ENCODE assay signal across 8 cellular contexts in the genomic region with DNA sequence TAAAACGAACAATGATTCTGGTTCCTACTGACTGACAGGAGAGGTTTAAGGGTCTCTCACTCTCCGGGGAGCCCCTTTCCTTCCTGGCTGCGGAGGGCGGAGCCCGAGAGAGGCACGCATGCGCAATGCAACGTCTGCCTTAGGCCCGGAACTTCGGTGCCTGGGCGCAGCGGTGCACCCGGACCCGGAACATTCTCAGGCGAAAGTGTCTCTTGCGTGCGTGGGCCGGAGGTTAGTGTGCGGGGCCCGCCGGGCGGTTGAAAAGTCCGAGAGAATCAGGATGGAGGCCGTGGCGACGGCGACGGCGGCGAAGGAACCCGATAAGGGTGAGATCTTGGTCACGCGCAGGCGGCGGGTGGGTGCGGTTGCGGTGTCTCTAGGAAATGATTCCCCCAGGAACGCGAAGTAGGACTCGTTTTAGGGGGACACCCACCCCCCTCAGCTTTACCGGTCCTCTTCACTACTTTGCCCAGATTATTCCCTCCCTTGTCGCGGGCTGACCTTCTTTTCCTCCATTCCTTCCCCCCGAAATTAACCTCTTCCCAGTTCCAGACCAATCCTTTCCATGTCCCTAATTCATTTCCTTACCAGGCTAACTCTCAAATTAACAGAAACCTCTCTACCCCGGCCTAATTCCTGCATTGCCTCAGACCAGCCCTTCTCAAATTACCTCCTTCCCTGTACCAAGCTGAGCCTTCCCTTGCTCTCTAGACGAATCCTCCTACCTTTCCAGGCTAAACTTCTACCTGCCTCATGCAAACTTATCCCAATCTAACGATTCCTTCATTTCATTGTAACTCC. TPM values are rescaled to one million over a fixed set of nuclear protein-coding genes. Genes with fewer than 3 reads are reported as not detected.
DNase-seq lines count a peak whose midpoint lies in the region; ATAC-seq, FAIRE-seq and TF ChIP-seq lines count a peak whose summit lies in the region.

Gene CCDC97 (plus strand): TSS at position 142 of the 801 bp plus-strand sequence. CDS start 139 bp downstream, at position 281.

- no peaks in the 10 kb centered on the region for H3K9me3 ChIP-seq in BE2C

- POLR2A ChIA-PET in activated CD4-positive, alpha-beta memory T cell treated with anti-CD3 and anti-CD28 coated beads for 36 hours (lab: Charles Lee), result interaction anchor here (1.0 to 10.3 kb wide), 3 partner anchors 12 to 46 kb away, joined by 3 to 97 read pairs (median 3); partner anchors contain the start of gene HNRNPUL1

- ATAC-seq in HG03521 (IDR thresholded peaks at IDR 0.05; ENCODE audit: unreplicated experiment), result peak; percentile 71

- no peak for TF ChIP-seq CTCF in BE2C (IDR thresholded peaks at IDR 0.05; ENCODE audit: low read depth, low read length)
- peak in 41 of 56 donors; percentile 6 to 66 (median 36) for TF ChIP-seq CTCF in dorsolateral prefrontal cortex (IDR thresholded peaks at IDR 0.05 in 54 of 56, conservative IDR thresholded peaks at IDR 0.05 in 2 of 56; ENCODE audit: low read depth in 1 of 56, partially characterized antibody in 56 of 56)
- TF ChIP-seq CTCF in lower leg skin (IDR thresholded peaks at IDR 0.05), result peak in 1 of 3 donors; percentile 4

- peak within 1 kb of the TSS; percentile 89 to 100 (median 97) for H3K27ac ChIP-seq in dorsolateral prefrontal cortex

- DNase-seq in BE2C (peak; percentile 85), GM19239 (ENCODE audit: insufficient read length, low spot score) (peak; percentile 88), NCI-H748 treated with DMSO at 0.1 percent for 48 hours (lab: John Stamatoyannopoulos, UW) (peak; percentile 88), dorsolateral prefrontal cortex (peak; percentile 77 to 89 (median 83)), lower leg skin (ENCODE audit: low spot score in 2 of 2) (peak; percentile 78 to 97)
- DNase-seq in activated CD4-positive, alpha-beta memory T cell treated with anti-CD3 and anti-CD28 coated beads for 36 hours, result peak; percentile 92
- peak; percentile 81 to 84 (median 81) for DNase-seq in stimulated activated CD4-positive, alpha-beta T cell treated with anti-CD3 and anti-CD28 coated beads, TNF-alpha, amount 100 ng/mL, for 1 hour (ENCODE audit: low read depth in 3 of 3, low spot score in 1 of 3)

- peak within 1 kb of the TSS; percentile 96 for H3K4me3 Mint-ChIP-seq in activated CD4-positive, alpha-beta memory T cell treated with anti-CD3 and anti-CD28 coated beads for 36 hours

- no peaks in the 10 kb centered on the region for H3K27me3 ChIP-seq in BE2C
- H3K27me3 ChIP-seq in dorsolateral prefrontal cortex, result no peaks in the 10 kb centered on the region

- CTCF ChIA-PET in activated CD4-positive, alpha-beta memory T cell treated with anti-CD3 and anti-CD28 coated beads for 36 hours (lab: Charles Lee), result interaction anchor here (0.6 to 6.1 kb wide), 4 partner anchors 26 to 46 kb away, joined by 3 to 83 read pairs (median 11); partner anchors contain the start of gene HNRNPUL1

- peaks cover 64% of the 10 kb centered on the region for H3K4me1 Mint-ChIP-seq in activated CD4-positive, alpha-beta memory T cell treated with anti-CD3 and anti-CD28 coated beads for 36 hours (ENCODE audit: low read depth)

- 0 to 1% methylated on average over 47 of the region's 47 CpGs for WGBS in lower leg skin, 2 donors

- FAIRE-seq in GM19239 (lab: Jason Lieb, UNC), result peak; percentile 79

- peaks cover 28% of the 10 kb centered on the region for H3K36me3 Mint-ChIP-seq in activated CD4-positive, alpha-beta memory T cell treated with anti-CD3 and anti-CD28 coated beads for 36 hours

- H3K36me3 ChIP-seq in BE2C, result peaks cover 38% of the 10 kb centered on the region

- no peaks in the 10 kb centered on the region for H3K27me3 Mint-ChIP-seq in activated CD4-positive, alpha-beta memory T cell treated with anti-CD3 and anti-CD28 coated beads for 36 hours

- peak in 1 of 2 donors; percentile 44 for TF ChIP-seq POLR2A in lower leg skin (IDR thresholded peaks at IDR 0.05)

- peaks cover 3% of the 10 kb centered on the region; the same call in 1 of the 2 replicates for H3K4me1 ChIP-seq in BE2C

- H3K9me3 Mint-ChIP-seq in activated CD4-positive, alpha-beta memory T cell treated with anti-CD3 and anti-CD28 coated beads for 36 hours, result no peaks in the 10 kb centered on the region

- peak within 1 kb of the TSS; percentile 96 for H3K27ac Mint-ChIP-seq in activated CD4-positive, alpha-beta memory T cell treated with anti-CD3 and anti-CD28 coated beads for 36 hours

- H3K4me3 ChIP-seq in BE2C (ENCODE audit: low read depth, low read length) (peak within 1 kb of the TSS; percentile 98), dorsolateral prefrontal cortex (peak within 1 kb of the TSS; percentile 52 to 94 (median 79)), lower leg skin (ENCODE audit: low read depth, poor library complexity, severe bottlenecking) (peak within 1 kb of the TSS; percentile 50)

- intact Hi-C loops in activated CD4-positive, alpha-beta memory T cell treated with anti-CD3 and anti-CD28 coated beads for 36 hours (cut with micrococcal nuclease), result loop anchor here (1.0 kb wide), 2 partner anchors 8 to 18 kb away; no protein-coding TSS in a partner anchor
- intact Hi-C loops in dorsolateral prefrontal cortex (cut with DNase I) (loop anchor here in 1 of 2 donors (2.0 to 5.0 kb wide), 2 partner anchors 53 to 127 kb away; partner anchors contain the start of gene DMAC2), lower leg skin (cut with DNase I; ENCODE audit: low total_unique reads) (loop anchor here (2.0 kb wide), 1 partner anchor 647 kb away; no protein-coding TSS in a partner anchor)

RNA-seq across cellular contexts. Expression of gene CCDC97, which starts in this region (rescaled TPM):
- 54.0 TPM for polyA plus RNA-seq in BE2C (2012; ENCODE audit: insufficient read depth, insufficient read length, low read depth)
- 10 to 100 TPM; 20.5 to 23.4 TPM for total RNA-seq in activated CD4-positive, alpha-beta memory T cell treated with anti-CD3 and anti-CD28 coated beads for 36 hours
- total RNA-seq in dorsolateral prefrontal cortex, result 10 to 100 TPM; 18.1 to 45.4 (median 26.0) TPM
- 10 to 100 TPM; 11.6 to 19.6 (median 13.7) TPM for total RNA-seq in lower leg skin

Comparison
In these comparisons a context has a peak if more than half of its experiments do, and no peak if none do; other contexts are left out.
1. Peak in every context shown above with its lines: DNase-seq, ATAC-seq, H3K4me3 ChIP-seq and H3K27ac ChIP-seq.